29 cellular contexts compared by ENCODE assay signal in genomic region chr15:69660114-69660513, GRCh38.
"Had no signal": no experiment of that assay in that cellular context is flagged by ENCODE, and none has a peak within 500 bp of the region (broad histone marks: within the 10 kb centered on the region; RNA-seq: fewer than 3 reads in every experiment).

No MANE protein-coding gene starts in this region.

- H3K27me3 ChIP-seq: colonic mucosa, neural progenitor cell, ovary, right lobe of liver, testis, upper lobe of right lung, vagina had no signal

- H3K9me3 ChIP-seq: colonic mucosa, esophagus muscularis mucosa, gastroesophageal sphincter, heart left ventricle, left lung, mucosa of descending colon, ovary, right lobe of liver, testis, tibial artery, upper lobe of right lung, vagina had no signal

- H3K9ac ChIP-seq: neural progenitor cell had no signal

- H3K27ac ChIP-seq: colonic mucosa, esophagus muscularis mucosa, foreskin keratinocyte, gastroesophageal sphincter, heart left ventricle, left lung, neural progenitor cell, ovary, right lobe of liver, testis, tibial artery, upper lobe of right lung, vagina had no signal

- H3K4me3 ChIP-seq: colonic mucosa, esophagus muscularis mucosa, gastroesophageal sphincter, heart left ventricle, left lung, mucosa of descending colon, neural progenitor cell, ovary, right lobe of liver, testis, tibial artery, upper lobe of right lung, vagina had no signal

- H3K4me2 ChIP-seq: neural progenitor cell had no signal

- H3K36me3 ChIP-seq: colonic mucosa, esophagus muscularis mucosa, gastroesophageal sphincter, heart left ventricle, left lung, neural progenitor cell, ovary, right lobe of liver, tibial artery, upper lobe of right lung, vagina had no signal

- H3K4me1 ChIP-seq: colonic mucosa, foreskin keratinocyte, neural progenitor cell, right lobe of liver, tibial artery, upper lobe of right lung, vagina had no signal

- ATAC-seq: foreskin keratinocyte; gastroesophageal sphincter; heart left ventricle; left cardiac atrium; mucosa of descending colon; stimulated activated memory B cell treated with anti-CD40 and anti-IgM and Interleukin-4, amounts not matched to agents 10 μg/mL and 1 μg/mL and 100 μg/mL, for 72 hours; stimulated activated naive CD8-positive, alpha-beta T cell treated with anti-CD3 and anti-CD28 coated beads, Interleukin-15, Interleukin-2, amounts not matched to agents 100 U/mL and 50 U/mL, for 24 hours had no signal

- H2AFZ ChIP-seq: neural progenitor cell had no signal

- DNase-seq: colonic mucosa; dermis blood vessel endothelial cell; effector memory CD4-positive, alpha-beta T cell; foreskin keratinocyte; heart left ventricle; hippocampal formation; left cardiac atrium; left lung; mesenchymal stem cell; mucosa of descending colon; naive thymus-derived CD4-positive, alpha-beta T cell; occipital lobe; ovary; posterior cingulate gyrus; retina; small intestine; stimulated activated CD4-positive, alpha-beta T cell treated with anti-CD3 and anti-CD28 coated beads, Interleukin-2, amount 100 ng/mL, for 24 hours; stimulated activated CD4-positive, alpha-beta T cell treated with anti-CD3 and anti-CD28 coated beads, Interleukin-4, amount 100 ng/mL, for 24 hours; stimulated activated naive CD8-positive, alpha-beta T cell treated with anti-CD3 and anti-CD28 coated beads, Interleukin-15, Interleukin-2, amounts not matched to agents 100 U/mL and 50 U/mL, for 24 hours; substantia nigra; testis; tibial artery; upper lobe of right lung had no signal
